Comparison of ENCODE assay signal across 13 cellular contexts in the genomic region with DNA sequence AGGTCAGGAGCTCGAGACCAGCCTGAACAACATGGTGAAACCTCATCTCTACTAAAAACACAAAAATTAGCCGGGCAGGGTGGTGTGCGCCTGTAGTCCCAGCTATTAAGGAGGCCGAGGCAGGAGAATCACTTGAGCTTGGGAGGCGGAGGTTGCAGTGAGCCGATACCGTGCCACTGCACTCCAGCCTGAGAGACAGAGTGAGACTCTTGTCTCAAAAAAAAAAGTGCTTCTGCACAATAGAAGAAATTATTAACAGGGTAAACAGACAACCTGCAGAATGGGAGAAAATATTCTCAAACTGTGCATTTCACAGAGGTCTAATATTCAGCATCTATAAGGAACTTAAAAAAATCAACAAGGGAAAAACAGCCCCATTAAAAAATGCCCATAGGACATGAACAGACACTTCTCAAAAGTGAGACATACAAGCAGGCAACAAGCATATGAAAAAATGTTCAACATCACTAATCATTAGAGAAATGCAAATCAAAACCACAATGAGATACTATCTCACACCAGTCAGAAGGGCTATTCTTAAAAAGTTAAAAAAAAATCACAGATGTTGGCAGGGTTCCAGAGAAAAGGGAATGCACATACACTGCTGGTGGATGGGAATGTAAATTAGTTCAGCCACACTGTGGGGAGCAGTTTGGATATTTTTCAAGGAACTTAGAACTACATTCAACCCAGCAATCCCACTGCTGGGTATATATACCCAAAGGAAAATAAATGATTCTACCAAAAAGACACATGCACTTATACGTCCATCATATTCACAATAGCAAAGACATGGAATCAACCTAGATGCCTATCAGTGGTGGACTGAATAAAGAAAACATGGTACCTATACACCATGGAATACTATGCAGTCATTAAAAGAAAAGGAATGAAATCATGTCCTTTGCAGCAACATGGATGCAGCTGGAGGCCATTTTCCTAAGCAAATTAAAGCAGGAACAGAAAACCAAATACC.
A peak's percentile ranks its signal among the peaks of the same experiment; 100 is the strongest.
DNase-seq lines count a peak whose midpoint lies in the region; ATAC-seq and TF ChIP-seq lines count a peak whose summit lies in the region.
"Had no signal": no experiment of that assay in that cellular context is flagged by ENCODE, and none has a peak within 500 bp of the region (broad histone marks: within the 10 kb centered on the region; RNA-seq: fewer than 3 reads in every experiment).

No MANE protein-coding gene starts in this region.

- H3K27ac ChIP-seq in SK-N-SH (ENCODE audit: low read depth in 2 of 2, low read length in 1 of 2) = no peak overlapping the region

- peaks cover 0 to 16% of the 10 kb centered on the region in 2 experiments for H3K36me3 ChIP-seq in SK-N-SH (replicated peaks in 1 of 2; ENCODE audit: control insufficient read depth in 1 of 2, insufficient read depth in 2 of 2, low read length in 1 of 2)

- H3K9me3 ChIP-seq in SK-N-SH = no peaks in the 10 kb centered on the region

- no peak overlapping the region for H3K4me3 ChIP-seq in SK-N-SH (ENCODE audit: low read depth in 2 of 2, low read length in 1 of 2)

- no peak overlapping the region for H3K4me2 ChIP-seq in SK-N-SH

- CTCF ChIA-PET in SK-N-SH (lab: Yijun Ruan, JAX) = no interaction called here

- ATAC-seq in GM21367 (IDR thresholded peaks at IDR 0.05; ENCODE audit: unreplicated experiment) (peak; percentile 61), HG03066 (IDR thresholded peaks at IDR 0.05; ENCODE audit: low read depth, unreplicated experiment) (peak; percentile 71)
- ATAC-seq: Right ventricle myocardium inferior had no signal

- H3K9ac ChIP-seq in SK-N-SH = no peak overlapping the region

- no peaks in the 10 kb centered on the region for H3K27me3 ChIP-seq in SK-N-SH (ENCODE audit: insufficient read depth)

- no peak for TF ChIP-seq RAD21 in SK-N-SH (IDR thresholded peaks at IDR 0.05; ENCODE audit: low read length)

- 96% methylated on average over 8 of the region's 8 CpGs for WGBS in SK-N-SH (ENCODE audit: low lambda C conversion rate)

- H3K79me2 ChIP-seq in SK-N-SH (ENCODE audit: insufficient read depth) = no peaks in the 10 kb centered on the region

- POLR2A ChIA-PET in SK-N-SH (lab: Yijun Ruan, JAX) = no interaction called here

- no peaks in the 10 kb centered on the region for H3F3A ChIP-seq in SK-N-SH (replicated peaks; ENCODE audit: insufficient read depth)

- no peak for TF ChIP-seq CTCF in SK-N-SH (IDR thresholded peaks at IDR 0.05)

- DNase-seq in EL (peak; percentile 53), SK-N-SH (no peak), NOMO-1 (lab: John Stamatoyannopoulos, UW; ENCODE audit: unreplicated experiment in 2 of 2) (no peak), H4 (ENCODE audit: low spot score) (no peak), SHP77 treated with DMSO at 0.1 percent for 48 hours (lab: John Stamatoyannopoulos, UW) (no peak)
- no peak for DNase-seq in activated CD4-positive, alpha-beta T cell treated with anti-CD3 and anti-CD28 coated beads, Interleukin-2, amount 50 U/mL, for 4 hours
- DNase-seq: activated CD4-positive, alpha-beta T cell treated with anti-CD3 and anti-CD28 coated beads for 4 hours; activated naive CD8-positive, alpha-beta T cell treated with anti-CD3 and anti-CD28 coated beads for 36 hours; AML-193; NCI-H1930 had no signal

- H4K20me1 ChIP-seq in SK-N-SH (ENCODE audit: insufficient read depth) = no peaks in the 10 kb centered on the region

- no peaks in the 10 kb centered on the region for H3K9me2 ChIP-seq in SK-N-SH

- H3K4me1 ChIP-seq in SK-N-SH (ENCODE audit: control insufficient read depth in 1 of 2, insufficient read depth in 2 of 2, low read depth in 1 of 2, low read length in 1 of 2) = no peaks in the 10 kb centered on the region

- no peak overlapping the region for H2AFZ ChIP-seq in SK-N-SH (ENCODE audit: low read depth)

- no peak for TF ChIP-seq EP300 in SK-N-SH (IDR thresholded peaks at IDR 0.05; ENCODE audit: borderline replicate concordance in 1 of 2, low read depth in 1 of 2, low read length in 1 of 2)

TF ChIP-seq in SK-N-SH, 30 proteins besides CTCF, POLR2A, EP300 and RAD21:
- TF ChIP-seq TCF12 (IDR thresholded peaks at IDR 0.05) = peak; percentile 60
- TF ChIP-seq RXRA (IDR thresholded peaks at IDR 0.05; ENCODE audit: borderline replicate concordance, low read depth) = no peak
- TF ChIP-seq NFIC (IDR thresholded peaks at IDR 0.05; ENCODE audit: borderline replicate concordance) = peak; percentile 83
- TF ChIP-seq, protein P1, sequence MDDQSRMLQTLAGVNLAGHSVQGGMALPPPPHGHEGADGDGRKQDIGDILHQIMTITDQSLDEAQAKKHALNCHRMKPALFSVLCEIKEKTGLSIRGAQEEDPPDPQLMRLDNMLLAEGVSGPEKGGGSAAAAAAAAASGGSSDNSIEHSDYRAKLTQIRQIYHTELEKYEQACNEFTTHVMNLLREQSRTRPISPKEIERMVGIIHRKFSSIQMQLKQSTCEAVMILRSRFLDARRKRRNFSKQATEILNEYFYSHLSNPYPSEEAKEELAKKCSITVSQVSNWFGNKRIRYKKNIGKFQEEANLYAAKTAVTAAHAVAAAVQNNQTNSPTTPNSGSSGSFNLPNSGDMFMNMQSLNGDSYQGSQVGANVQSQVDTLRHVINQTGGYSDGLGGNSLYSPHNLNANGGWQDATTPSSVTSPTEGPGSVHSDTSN (IDR thresholded peaks at IDR 0.05) = peak; percentile 54
- TF ChIP-seq, protein P2, sequence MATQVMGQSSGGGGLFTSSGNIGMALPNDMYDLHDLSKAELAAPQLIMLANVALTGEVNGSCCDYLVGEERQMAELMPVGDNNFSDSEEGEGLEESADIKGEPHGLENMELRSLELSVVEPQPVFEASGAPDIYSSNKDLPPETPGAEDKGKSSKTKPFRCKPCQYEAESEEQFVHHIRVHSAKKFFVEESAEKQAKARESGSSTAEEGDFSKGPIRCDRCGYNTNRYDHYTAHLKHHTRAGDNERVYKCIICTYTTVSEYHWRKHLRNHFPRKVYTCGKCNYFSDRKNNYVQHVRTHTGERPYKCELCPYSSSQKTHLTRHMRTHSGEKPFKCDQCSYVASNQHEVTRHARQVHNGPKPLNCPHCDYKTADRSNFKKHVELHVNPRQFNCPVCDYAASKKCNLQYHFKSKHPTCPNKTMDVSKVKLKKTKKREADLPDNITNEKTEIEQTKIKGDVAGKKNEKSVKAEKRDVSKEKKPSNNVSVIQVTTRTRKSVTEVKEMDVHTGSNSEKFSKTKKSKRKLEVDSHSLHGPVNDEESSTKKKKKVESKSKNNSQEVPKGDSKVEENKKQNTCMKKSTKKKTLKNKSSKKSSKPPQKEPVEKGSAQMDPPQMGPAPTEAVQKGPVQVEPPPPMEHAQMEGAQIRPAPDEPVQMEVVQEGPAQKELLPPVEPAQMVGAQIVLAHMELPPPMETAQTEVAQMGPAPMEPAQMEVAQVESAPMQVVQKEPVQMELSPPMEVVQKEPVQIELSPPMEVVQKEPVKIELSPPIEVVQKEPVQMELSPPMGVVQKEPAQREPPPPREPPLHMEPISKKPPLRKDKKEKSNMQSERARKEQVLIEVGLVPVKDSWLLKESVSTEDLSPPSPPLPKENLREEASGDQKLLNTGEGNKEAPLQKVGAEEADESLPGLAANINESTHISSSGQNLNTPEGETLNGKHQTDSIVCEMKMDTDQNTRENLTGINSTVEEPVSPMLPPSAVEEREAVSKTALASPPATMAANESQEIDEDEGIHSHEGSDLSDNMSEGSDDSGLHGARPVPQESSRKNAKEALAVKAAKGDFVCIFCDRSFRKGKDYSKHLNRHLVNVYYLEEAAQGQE (IDR thresholded peaks at IDR 0.05; ENCODE audit: low read depth, low read length) = no peak
- 0 out of 2 replicates have a peak, but pooled peaks have one; percentile 31 for TF ChIP-seq JUND (IDR thresholded peaks at IDR 0.05)
